In genomic region chr11:124674168-124674517, GRCh38 we compare ENCODE assay signal across 8 cellular contexts. TPM values are rescaled to one million over a fixed set of nuclear protein-coding genes. Genes with fewer than 3 reads are reported as not detected.
DNase-seq lines count a peak whose midpoint lies in the region; ATAC-seq and TF ChIP-seq lines count a peak whose summit lies in the region.

No MANE protein-coding gene starts in this region.

- BruUV-seq in HCT116 (replicated peaks; lab: Mats Ljungman, UMichigan): no TSS peak

- H3K27me3 ChIP-seq in HCT116 (ENCODE audit: insufficient read depth, low read length) (no peaks in the 10 kb centered on the region), right cardiac atrium (ENCODE audit: control insufficient read depth, insufficient read depth) (no peaks in the 10 kb centered on the region), skeletal muscle tissue (ENCODE audit: control insufficient read depth in 3 of 3, insufficient read depth in 3 of 3, low read length in 3 of 3) (no peaks in the 10 kb centered on the region)

- no peaks in the 10 kb centered on the region for H3K9me2 ChIP-seq in HCT116 (ENCODE audit: insufficient read depth)

- H3K4me3 ChIP-seq in HCT116 (replicated peaks in 1 of 2; ENCODE audit: low read depth in 1 of 2, low read length in 2 of 2) (peak overlapping the region; percentile 75 to 90), WI38 (ENCODE audit: low read depth, low read length) (peak overlapping the region; percentile 65), right cardiac atrium (ENCODE audit: low read length) (peak overlapping the region; percentile 64), skeletal muscle tissue (ENCODE audit: low read length in 3 of 3) (peak overlapping the region; percentile 82 to 84 (median 83))

- TF ChIP-seq POLR2A in HCT116 (IDR thresholded peaks at IDR 0.05; ENCODE audit: borderline replicate concordance, extremely low read depth, insufficient read depth, insufficient read length): no peak

- H3K79me2 ChIP-seq in HCT116 (ENCODE audit: insufficient read depth, low read length): no peaks in the 10 kb centered on the region

- no peaks in the 10 kb centered on the region for H4K20me1 ChIP-seq in HCT116 (ENCODE audit: insufficient read depth)

- DNase-seq in HCT116 (ENCODE audit: low read depth, low spot score) (no peak), right cardiac atrium (no peak), NCI-H2171 (lab: John Stamatoyannopoulos, UW) (no peak)
- no peak for DNase-seq in stimulated activated CD4-positive, alpha-beta T cell treated with anti-CD3 and anti-CD28 coated beads, Interleukin-4, amount 100 ng/mL, for 24 hours

- intact Hi-C loops in HCT116 (cut with micrococcal nuclease): no loop called here
- intact Hi-C loops in right cardiac atrium (cut with DNase I): loop anchor here in 3 of 4 donors (5.0 kb wide), 2 partner anchors 88 to 163 kb away; partner anchors contain the start of gene ESAM (in 2 of the 3)

- CTCF ChIA-PET in HCT116 (lab: Charles Lee): interaction anchor here (0.7 to 1.7 kb wide), 4 partner anchors 73 to 162 kb away, joined by 3 to 6 read pairs (median 4); no protein-coding TSS in a partner anchor

- H3K36me3 ChIP-seq in HCT116 (ENCODE audit: control insufficient read depth in 1 of 2, insufficient read depth in 2 of 2, low read length in 2 of 2) (no peaks in the 10 kb centered on the region), skeletal muscle tissue (ENCODE audit: control insufficient read depth in 3 of 3, insufficient read depth in 3 of 3, low read length in 3 of 3) (no peaks in the 10 kb centered on the region)

- peak overlapping the region; percentile 85 for H3K4me2 ChIP-seq in HCT116 (ENCODE audit: low read length)

- peak overlapping the region; percentile 59 for H2AFZ ChIP-seq in HCT116 (ENCODE audit: low read depth, low read length, poor library complexity, severe bottlenecking)

- H3K9me3 ChIP-seq in HCT116 (ENCODE audit: control insufficient read depth in 1 of 2, insufficient read depth in 1 of 2, low read depth in 1 of 2, low read length in 2 of 2) (no peaks in the 10 kb centered on the region), right cardiac atrium (ENCODE audit: control insufficient read depth, low read length) (no peaks in the 10 kb centered on the region), skeletal muscle tissue (ENCODE audit: control insufficient read depth in 3 of 3, low read length in 3 of 3) (no peaks in the 10 kb centered on the region)

- POLR2A ChIA-PET in HCT116 (lab: Charles Lee): interaction anchor here (1.0 kb wide), 1 partner anchor 9 kb away, joined by 3 read pairs; no protein-coding TSS in a partner anchor

- RAD21 ChIA-PET in HCT116 (lab: Charles Lee; ENCODE audit: low non-redundant PET in 1 of 2, low total read pairs in 2 of 2, uncharacterized antibody in 2 of 2, unreplicated experiment in 2 of 2): interaction anchor here in 1 of 2 experiments (0.6 to 1.0 kb wide), 3 partner anchors 89 to 99 kb away, joined by 3 to 5 read pairs (median 4); partner anchors contain the start of gene ESAM

- no peak for TF ChIP-seq RAD21 in HCT116 (IDR thresholded peaks at IDR 0.05; ENCODE audit: low read depth)

- ATAC-seq in HCT116 (peak; percentile 4; the same call in 1 of the 2 replicates), right cardiac atrium (no peak), HG03025 (IDR thresholded peaks at IDR 0.05; ENCODE audit: low FRiP score, unreplicated experiment) (no peak), HG03135 (IDR thresholded peaks at IDR 0.05; ENCODE audit: unreplicated experiment) (no peak)

- TF ChIP-seq CTCF in HCT116 (IDR thresholded peaks at IDR 0.05 in 2 of 3, conservative IDR thresholded peaks at IDR 0.05 in 1 of 3; ENCODE audit: borderline replicate concordance in 1 of 3, insufficient read depth in 1 of 3, low read depth in 2 of 3, low read length in 2 of 3) (no peak), WI38 (IDR thresholded peaks at IDR 0.05; ENCODE audit: low read depth, low read length) (no peak)

- 30% methylated on average over 18 of the region's 18 CpGs for WGBS in right cardiac atrium

- H3K27ac ChIP-seq in HCT116 (ENCODE audit: low read depth, low read length) (peak overlapping the region; percentile 59), right cardiac atrium (ENCODE audit: low read length) (peak overlapping the region; percentile 88), skeletal muscle tissue (ENCODE audit: low read depth, low read length) (peak overlapping the region; percentile 80)

- H3K9ac ChIP-seq in HCT116 (ENCODE audit: low read length) (peak overlapping the region; percentile 88), skeletal muscle tissue (ENCODE audit: low read depth in 1 of 3, low read length in 3 of 3) (peak overlapping the region; percentile 52 to 63 (median 60))

- peaks cover 3 to 20% of the 10 kb centered on the region in 2 experiments; a peak in 3 of 4 replicates for H3K4me1 ChIP-seq in HCT116 (ENCODE audit: control insufficient read depth in 1 of 2, insufficient read depth in 2 of 2, low read length in 2 of 2)
- peaks cover 4% of the 10 kb centered on the region for H3K4me1 ChIP-seq in right cardiac atrium (ENCODE audit: control insufficient read depth, insufficient read depth, low read length)
- peaks cover 10 to 19% (median 12%) of the 10 kb centered on the region in 3 donors for H3K4me1 ChIP-seq in skeletal muscle tissue (ENCODE audit: control insufficient read depth in 3 of 3, insufficient read depth in 3 of 3, low read length in 3 of 3)

TF ChIP-seq in HCT116, 20 proteins besides CTCF, POLR2A, EP300 and RAD21:
- no peak for TF ChIP-seq TCF7L2 (IDR thresholded peaks at IDR 0.05; ENCODE audit: borderline replicate concordance, extremely low read depth, insufficient read depth, insufficient read length)
- TF ChIP-seq EZH2 (IDR thresholded peaks at IDR 0.05): no peak
- no peak for TF ChIP-seq MAX (IDR thresholded peaks at IDR 0.05)
- no peak for TF ChIP-seq EZH2phosphoT487 (IDR thresholded peaks at IDR 0.05; ENCODE audit: borderline replicate concordance)
- TF ChIP-seq SIN3A (IDR thresholded peaks at IDR 0.05; ENCODE audit: low read depth): no peak
- TF ChIP-seq ATF3 (IDR thresholded peaks at IDR 0.05): no peak
TF ChIP-seq in HCT116: peak in this region for 0.

RNA-seq across cellular contexts. Expression of gene SPA17, which starts 0.4 kb away (rescaled TPM):
- total RNA-seq in HCT116 (2021; ENCODE audit: unreplicated experiment) (12.9 TPM), right cardiac atrium (1 to 10 TPM; 2.3 to 4.0 (median 3.0) TPM), skeletal muscle tissue (2.1 TPM)
- 11.5 and 11.8 TPM in 2 replicates for polyA plus RNA-seq in HCT116 (2012)
- polyA plus RNA-seq in right cardiac atrium: 7.9 TPM

RNA-seq across cellular contexts. Expression of gene SIAE, which starts 0.6 kb away (rescaled TPM):
- total RNA-seq in HCT116 (2021; ENCODE audit: unreplicated experiment) (39.2 TPM), right cardiac atrium (10 to 100 TPM; 43.4 to 72.6 (median 53.9) TPM), skeletal muscle tissue (2.1 TPM)
- polyA plus RNA-seq in HCT116 (2012): 23.5 and 25.2 TPM in 2 replicates
- 44.6 TPM for polyA plus RNA-seq in right cardiac atrium

RNA-seq across cellular contexts. Expression of gene TBRG1, which starts 51.5 kb away (rescaled TPM):
- total RNA-seq in HCT116 (2021; ENCODE audit: unreplicated experiment) (29.6 TPM), right cardiac atrium (10 to 100 TPM; 22.7 to 28.6 (median 26.5) TPM), skeletal muscle tissue (7.3 TPM)
- 18.8 and 23.3 TPM in 2 replicates for polyA plus RNA-seq in HCT116 (2012)
- 17.9 TPM for polyA plus RNA-seq in right cardiac atrium

Comparison
In these comparisons a context has a peak if more than half of its experiments do, and no peak if none do; other contexts are left out.
1. RNA of gene SIAE, which starts 0.6 kb away (total RNA-seq): 43.4 to 72.6 TPM in right cardiac atrium and 39.2 TPM in HCT116 (single experiment); 2.1 TPM in skeletal muscle tissue (single experiment); every median in the first group is over 10 times any median in the second.
2. Peak in every context shown above with its lines, with median percentiles within 50 percentile points of each other: H3K27ac ChIP-seq and H3K4me3 ChIP-seq.